27 cellular contexts compared by ENCODE assay signal in the genomic region with DNA sequence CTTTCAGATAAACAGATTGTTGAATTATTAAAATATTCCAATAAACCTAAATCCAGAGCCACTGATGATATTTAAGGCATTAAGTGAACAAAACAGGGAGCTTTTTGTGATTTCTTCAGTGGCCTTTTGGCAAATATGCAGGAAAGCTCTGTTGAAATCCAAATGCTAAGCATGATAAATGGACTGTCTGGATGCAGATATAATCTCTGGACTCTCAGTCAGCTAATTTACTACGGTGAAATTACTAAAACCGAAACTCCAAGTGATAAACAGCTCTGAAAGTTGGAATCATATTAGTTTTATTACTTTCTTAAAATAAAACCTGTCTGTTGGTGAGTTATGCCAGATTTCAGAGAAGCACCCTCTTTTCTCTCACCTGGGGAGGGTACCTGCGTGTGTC.
"Had no signal": no experiment of that assay in that cellular context is flagged by ENCODE, and none has a peak within 500 bp of the region (broad histone marks: within the 10 kb centered on the region; RNA-seq: fewer than 3 reads in every experiment).

No MANE protein-coding gene starts in this region.

- FAIRE-seq: endothelial cell of umbilical vein, frontal cortex, small intestine, urothelium cell line had no signal

- DNase-seq: colonic mucosa; effector memory CD4-positive, alpha-beta T cell; hypothalamus; immature natural killer cell; islet precursor cell; kidney glomerular epithelial cell; left colon; left ventricle myocardium superior; lower lobe of right lung; natural killer cell; occipital lobe; ovary; right lobe of liver; small intestine; stimulated activated CD4-positive, alpha-beta T cell treated with anti-CD3 and anti-CD28 coated beads, Interleukin-12 subunit alpha, Interleukin-12 subunit beta, amount 100 ng/mL, for 4 hours; stimulated activated CD4-positive, alpha-beta T cell treated with anti-CD3 and anti-CD28 coated beads, Interleukin-2, amount 100 ng/mL, for 24 hours; stimulated activated CD4-positive, alpha-beta T cell treated with anti-CD3 and anti-CD28 coated beads, Interleukin-4, amount 100 ng/mL, for 24 hours; stimulated activated naive CD8-positive, alpha-beta T cell treated with anti-CD3 and anti-CD28 coated beads, Interleukin-15, Interleukin-2, amounts not matched to agents 100 U/mL and 50 U/mL, for 24 hours; substantia nigra; testis; tibial artery; upper lobe of left lung had no signal

- H3K9me3 ChIP-seq: colonic mucosa, esophagus muscularis mucosa, lower lobe of right lung, ovary, right lobe of liver, testis, tibial artery, upper lobe of left lung had no signal

- ATAC-seq: left colon; lower lobe of right lung; natural killer cell; right lobe of liver; stimulated activated effector memory CD8-positive, alpha-beta T cell treated with anti-CD3 and anti-CD28 coated beads, Interleukin-12 subunit alpha, Interleukin-12 subunit beta, amount 100 ng/mL, for 72 hours; stimulated activated naive CD8-positive, alpha-beta T cell treated with anti-CD3 and anti-CD28 coated beads, Interleukin-15, Interleukin-2, amounts not matched to agents 100 U/mL and 50 U/mL, for 24 hours had no signal

- H3K36me3 ChIP-seq: colonic mucosa, esophagus muscularis mucosa, lower lobe of right lung, ovary, right lobe of liver, tibial artery, upper lobe of left lung had no signal

- H3K27me3 ChIP-seq: colonic mucosa, esophagus muscularis mucosa, ovary, right lobe of liver, testis, tibial artery, upper lobe of left lung had no signal

- H3K4me3 ChIP-seq: colonic mucosa, esophagus muscularis mucosa, lower lobe of right lung, ovary, right lobe of liver, testis, tibial artery, upper lobe of left lung had no signal

- H3K27ac ChIP-seq: colonic mucosa, esophagus muscularis mucosa, lower lobe of right lung, ovary, right lobe of liver, testis, tibial artery, upper lobe of left lung had no signal

- H3K4me1 ChIP-seq: colonic mucosa, lower lobe of right lung, right lobe of liver, testis, upper lobe of left lung had no signal
